19 cellular contexts compared by ENCODE assay signal in the genomic region with DNA sequence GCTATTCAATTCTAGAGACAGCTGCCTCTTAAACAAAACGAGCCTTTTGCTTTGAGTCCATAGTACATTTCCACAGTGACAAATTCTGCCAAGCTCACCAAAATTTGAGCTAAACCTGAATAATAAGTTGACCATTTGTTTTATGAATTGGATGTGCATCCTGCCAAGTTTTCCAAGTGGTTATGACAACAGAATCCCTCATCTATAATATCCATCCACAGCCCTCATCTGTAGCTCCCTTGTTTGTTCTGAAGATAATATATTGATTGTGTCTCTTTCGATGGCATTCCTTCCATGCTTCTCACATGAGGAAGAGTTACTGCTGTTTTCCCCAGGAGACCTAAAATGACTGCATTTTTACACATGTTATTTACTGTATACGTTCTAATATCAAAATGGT.
A peak's percentile ranks its signal among the peaks of the same experiment; 100 is the strongest.
DNase-seq lines count a peak whose midpoint lies in the region; ATAC-seq lines count a peak whose summit lies in the region.
"Had no signal": no experiment of that assay in that cellular context is flagged by ENCODE, and none has a peak within 500 bp of the region (broad histone marks: within the 10 kb centered on the region; RNA-seq: fewer than 3 reads in every experiment).

No MANE protein-coding gene starts in this region.

- DNase-seq in NCI-H748 treated with DMSO at 0.1 percent for 48 hours (lab: John Stamatoyannopoulos, UW) (peak; percentile 24), NCI-H748 (lab: John Stamatoyannopoulos, UW; ENCODE audit: unreplicated experiment) (no peak), NCI-H1092 treated with DMSO at 0.1 percent for 48 hours (lab: John Stamatoyannopoulos, UW) (peak; percentile 50), SK-MEL-5 (ENCODE audit: low read depth, low spot score) (peak; percentile 76)
- no peak for DNase-seq in activated CD4-positive, alpha-beta T cell treated with anti-CD3 and anti-CD28 coated beads, Interleukin-2, amount 50 U/mL, for 1 hour
- no peak for DNase-seq in activated naive CD4-positive, alpha-beta T cell treated with anti-CD3 and anti-CD28 coated beads, Interleukin-2, amount 10 ng/mL, durations not matched to agents 7 days and 5 days
- DNase-seq: BE2C; Caco-2; CD4-positive, alpha-beta T cell; DMS 273 treated with DMSO at 0.1 percent for 48 hours; H7; Kasumi-1; NCI-H1694; NCI-H446; NCI-H526 treated with DMSO at 0.1 percent for 48 hours; NK-92 treated with Interleukin-12 subunit alpha and Interleukin-12 subunit beta, amount 100 ng/mL, for 24 hours; Peyer's patch had no signal

- H3K27ac Mint-ChIP-seq in activated naive CD4-positive, alpha-beta T cell treated with anti-CD3 and anti-CD28 coated beads, Interleukin-2, amount 10 ng/mL, durations not matched to agents 7 days and 5 days: no peak overlapping the region
- H3K27ac Mint-ChIP-seq: CD4-positive, alpha-beta T cell had no signal

- no peak overlapping the region for H3K4me3 Mint-ChIP-seq in activated naive CD4-positive, alpha-beta T cell treated with anti-CD3 and anti-CD28 coated beads, Interleukin-2, amount 10 ng/mL, durations not matched to agents 7 days and 5 days
- H3K4me3 Mint-ChIP-seq: CD4-positive, alpha-beta T cell had no signal

- no peaks in the 10 kb centered on the region for H3K36me3 Mint-ChIP-seq in activated naive CD4-positive, alpha-beta T cell treated with anti-CD3 and anti-CD28 coated beads, Interleukin-2, amount 10 ng/mL, durations not matched to agents 7 days and 5 days

- CTCF ChIA-PET in activated naive CD4-positive, alpha-beta T cell treated with anti-CD3 and anti-CD28 coated beads, Interleukin-2, amount 10 ng/mL, durations not matched to agents 7 days and 5 days (lab: Charles Lee): no interaction called here

- in situ Hi-C loops in SK-MEL-5 (cut with HindIII; ENCODE audit: low pct_unique_long_range_greater_than_20kb, low sequenced_read_pairs): no loop called here

- no peak for ATAC-seq in GM21447 (IDR thresholded peaks at IDR 0.05; ENCODE audit: unreplicated experiment)
- ATAC-seq: Right ventricle myocardium inferior had no signal

- no peaks in the 10 kb centered on the region for H3K9me3 Mint-ChIP-seq in activated naive CD4-positive, alpha-beta T cell treated with anti-CD3 and anti-CD28 coated beads, Interleukin-2, amount 10 ng/mL, durations not matched to agents 7 days and 5 days
- H3K9me3 Mint-ChIP-seq: CD4-positive, alpha-beta T cell had no signal

- no peaks in the 10 kb centered on the region for H3K27me3 Mint-ChIP-seq in activated naive CD4-positive, alpha-beta T cell treated with anti-CD3 and anti-CD28 coated beads, Interleukin-2, amount 10 ng/mL, durations not matched to agents 7 days and 5 days
- H3K27me3 Mint-ChIP-seq: CD4-positive, alpha-beta T cell had no signal

- H3K4me1 Mint-ChIP-seq in activated naive CD4-positive, alpha-beta T cell treated with anti-CD3 and anti-CD28 coated beads, Interleukin-2, amount 10 ng/mL, durations not matched to agents 7 days and 5 days: no peaks in the 10 kb centered on the region

Comparison
In these comparisons a context has a peak if more than half of its experiments do, and no peak if none do; other contexts are left out.
1. DNase-seq: peak in NCI-H748 treated with DMSO at 0.1 percent for 48 hours (single experiment), NCI-H1092 treated with DMSO at 0.1 percent for 48 hours (single experiment) and SK-MEL-5 (single experiment); none in NCI-H748 (single experiment), activated CD4-positive, alpha-beta T cell treated with anti-CD3 and anti-CD28 coated beads, Interleukin-2, amount 50 U/mL, for 1 hour (single experiment) and activated naive CD4-positive, alpha-beta T cell treated with anti-CD3 and anti-CD28 coated beads, Interleukin-2, amount 10 ng/mL, durations not matched to agents 7 days and 5 days (single experiment).